ENCODE assay signal across 2 cellular contexts in the genomic region with DNA sequence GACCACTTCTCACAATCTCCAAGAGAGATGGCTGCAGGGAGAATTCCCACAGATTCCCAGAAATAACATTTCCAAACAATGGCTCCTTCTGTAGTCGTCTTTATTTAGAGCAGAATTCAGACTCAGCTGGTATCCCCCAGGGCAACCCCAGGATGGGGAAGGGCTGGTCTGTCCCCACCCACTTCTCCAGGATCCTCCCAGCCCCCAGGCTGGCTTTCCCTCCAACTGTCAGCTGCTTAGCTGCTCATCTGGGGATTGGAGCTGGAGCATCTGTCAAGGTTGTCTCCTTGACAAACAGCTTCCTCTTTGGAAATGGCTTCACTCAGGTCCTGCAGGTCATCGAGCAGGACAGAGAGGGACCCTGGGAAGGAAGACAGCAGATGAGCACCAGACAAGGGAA.
TF ChIP-seq lines count a peak whose summit lies in the region.

No MANE protein-coding gene starts in this region.

TF ChIP-seq in SK-N-SH, 30 proteins besides CTCF, POLR2A, EP300 and RAD21:
- TF ChIP-seq TAF1 (IDR thresholded peaks at IDR 0.05; ENCODE audit: borderline replicate concordance, low read depth, low read length) (no peak), TCF12 (IDR thresholded peaks at IDR 0.05) (no peak), FOSL2 (IDR thresholded peaks at IDR 0.05; ENCODE audit: borderline replicate concordance, low read depth) (no peak)
- TF ChIP-seq, protein P1, sequence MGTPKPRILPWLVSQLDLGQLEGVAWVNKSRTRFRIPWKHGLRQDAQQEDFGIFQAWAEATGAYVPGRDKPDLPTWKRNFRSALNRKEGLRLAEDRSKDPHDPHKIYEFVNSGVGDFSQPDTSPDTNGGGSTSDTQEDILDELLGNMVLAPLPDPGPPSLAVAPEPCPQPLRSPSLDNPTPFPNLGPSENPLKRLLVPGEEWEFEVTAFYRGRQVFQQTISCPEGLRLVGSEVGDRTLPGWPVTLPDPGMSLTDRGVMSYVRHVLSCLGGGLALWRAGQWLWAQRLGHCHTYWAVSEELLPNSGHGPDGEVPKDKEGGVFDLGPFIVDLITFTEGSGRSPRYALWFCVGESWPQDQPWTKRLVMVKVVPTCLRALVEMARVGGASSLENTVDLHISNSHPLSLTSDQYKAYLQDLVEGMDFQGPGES (IDR thresholded peaks at IDR 0.05; ENCODE audit: low read depth, low read length), result no peak
TF ChIP-seq in SK-N-SH: peak in this region for 0.

TF ChIP-seq in SK-N-SH treated with all-trans-retinoic acid at 6 μM for 48 hours, 23 proteins besides CTCF, POLR2A, EP300 and RAD21:
- TF ChIP-seq ZFP3 (CRISPR knock-in tag; IDR thresholded peaks at IDR 0.05), result no peak
- no peak for TF ChIP-seq ESRRG (CRISPR knock-in tag; IDR thresholded peaks at IDR 0.05)
TF ChIP-seq in SK-N-SH treated with all-trans-retinoic acid at 6 μM for 48 hours: peak in this region for 0.
